1 cellular context compared by ENCODE assay signal in the genomic region with DNA sequence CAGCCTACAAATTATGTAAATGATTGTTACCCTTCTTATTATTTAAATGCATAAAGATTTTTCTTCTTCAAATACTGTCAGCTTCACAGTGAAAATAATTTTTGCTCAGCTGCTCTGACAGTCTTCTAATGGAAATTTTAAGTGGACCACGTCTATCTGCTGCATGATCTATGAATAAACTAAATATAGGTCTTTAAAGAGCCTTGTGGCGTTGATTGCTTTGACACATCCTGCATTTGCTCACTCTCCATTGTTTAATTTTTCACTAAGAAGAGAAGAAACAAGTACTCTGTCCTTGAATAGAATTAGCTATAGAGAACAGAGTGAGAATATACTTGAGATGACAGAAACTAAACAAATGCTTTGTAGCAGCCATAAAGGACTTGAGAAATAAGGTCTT.
TF ChIP-seq lines count a peak whose summit lies in the region.

No MANE protein-coding gene starts in this region.

TF ChIP-seq in SK-N-SH treated with all-trans-retinoic acid at 6 μM for 48 hours, 23 proteins besides CTCF, POLR2A, EP300 and RAD21 (continued from another document):
- TF ChIP-seq, protein P1, sequence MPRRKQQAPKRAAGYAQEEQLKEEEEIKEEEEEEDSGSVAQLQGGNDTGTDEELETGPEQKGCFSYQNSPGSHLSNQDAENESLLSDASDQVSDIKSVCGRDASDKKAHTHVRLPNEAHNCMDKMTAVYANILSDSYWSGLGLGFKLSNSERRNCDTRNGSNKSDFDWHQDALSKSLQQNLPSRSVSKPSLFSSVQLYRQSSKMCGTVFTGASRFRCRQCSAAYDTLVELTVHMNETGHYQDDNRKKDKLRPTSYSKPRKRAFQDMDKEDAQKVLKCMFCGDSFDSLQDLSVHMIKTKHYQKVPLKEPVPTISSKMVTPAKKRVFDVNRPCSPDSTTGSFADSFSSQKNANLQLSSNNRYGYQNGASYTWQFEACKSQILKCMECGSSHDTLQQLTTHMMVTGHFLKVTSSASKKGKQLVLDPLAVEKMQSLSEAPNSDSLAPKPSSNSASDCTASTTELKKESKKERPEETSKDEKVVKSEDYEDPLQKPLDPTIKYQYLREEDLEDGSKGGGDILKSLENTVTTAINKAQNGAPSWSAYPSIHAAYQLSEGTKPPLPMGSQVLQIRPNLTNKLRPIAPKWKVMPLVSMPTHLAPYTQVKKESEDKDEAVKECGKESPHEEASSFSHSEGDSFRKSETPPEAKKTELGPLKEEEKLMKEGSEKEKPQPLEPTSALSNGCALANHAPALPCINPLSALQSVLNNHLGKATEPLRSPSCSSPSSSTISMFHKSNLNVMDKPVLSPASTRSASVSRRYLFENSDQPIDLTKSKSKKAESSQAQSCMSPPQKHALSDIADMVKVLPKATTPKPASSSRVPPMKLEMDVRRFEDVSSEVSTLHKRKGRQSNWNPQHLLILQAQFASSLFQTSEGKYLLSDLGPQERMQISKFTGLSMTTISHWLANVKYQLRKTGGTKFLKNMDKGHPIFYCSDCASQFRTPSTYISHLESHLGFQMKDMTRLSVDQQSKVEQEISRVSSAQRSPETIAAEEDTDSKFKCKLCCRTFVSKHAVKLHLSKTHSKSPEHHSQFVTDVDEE (CRISPR knock-in tag; IDR thresholded peaks at IDR 0.05): no peak
- TF ChIP-seq, protein P2, sequence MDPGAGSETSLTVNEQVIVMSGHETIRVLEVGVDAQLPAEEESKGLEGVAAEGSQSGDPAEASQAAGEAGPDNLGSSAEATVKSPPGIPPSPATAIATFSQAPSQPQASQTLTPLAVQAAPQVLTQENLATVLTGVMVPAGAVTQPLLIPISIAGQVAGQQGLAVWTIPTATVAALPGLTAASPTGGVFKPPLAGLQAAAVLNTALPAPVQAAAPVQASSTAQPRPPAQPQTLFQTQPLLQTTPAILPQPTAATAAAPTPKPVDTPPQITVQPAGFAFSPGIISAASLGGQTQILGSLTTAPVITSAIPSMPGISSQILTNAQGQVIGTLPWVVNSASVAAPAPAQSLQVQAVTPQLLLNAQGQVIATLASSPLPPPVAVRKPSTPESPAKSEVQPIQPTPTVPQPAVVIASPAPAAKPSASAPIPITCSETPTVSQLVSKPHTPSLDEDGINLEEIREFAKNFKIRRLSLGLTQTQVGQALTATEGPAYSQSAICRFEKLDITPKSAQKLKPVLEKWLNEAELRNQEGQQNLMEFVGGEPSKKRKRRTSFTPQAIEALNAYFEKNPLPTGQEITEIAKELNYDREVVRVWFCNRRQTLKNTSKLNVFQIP (CRISPR knock-in tag; IDR thresholded peaks at IDR 0.05; ENCODE audit: borderline replicate concordance, low read depth): no peak
